Comparison of ENCODE assay signal across 9 cellular contexts in genomic region chr2:191521608-191522208, GRCh38.
A peak's percentile ranks its signal among the peaks of the same experiment; 100 is the strongest.
DNase-seq lines count a peak whose midpoint lies in the region; ATAC-seq and TF ChIP-seq lines count a peak whose summit lies in the region.
"Had no signal": no experiment of that assay in that cellular context is flagged by ENCODE, and none has a peak within 500 bp of the region (broad histone marks: within the 10 kb centered on the region; RNA-seq: fewer than 3 reads in every experiment).

No MANE protein-coding gene starts in this region.

- H3K79me2 ChIP-seq in PC-3 (ENCODE audit: low read length): no peaks in the 10 kb centered on the region

- H3K27ac ChIP-seq in A673 (ENCODE audit: low read depth, low read length, poor library complexity, severe bottlenecking) (no peak overlapping the region), PC-3 (ENCODE audit: low read length) (no peak overlapping the region), spleen (no peak overlapping the region)

- CTCF ChIA-PET in A673 (lab: Charles Lee) (interaction anchor here (0.6 to 1.3 kb wide), 4 partner anchors 292 to 469 kb away, joined by 3 to 11 read pairs (median 4); no protein-coding TSS in a partner anchor), GM10248 (lab: Yijun Ruan, JAX) (interaction anchor here (0.7 to 1.5 kb wide), 15 partner anchors 9 to 475 kb away, joined by 3 to 9 read pairs (median 3); no protein-coding TSS in a partner anchor), PC-3 (lab: Charles Lee) (interaction anchor here (0.6 to 1.3 kb wide), 7 partner anchors 62 to 469 kb away, joined by 3 to 8 read pairs (median 5); no protein-coding TSS in a partner anchor)

- no peaks in the 10 kb centered on the region for H3K9me3 Mint-ChIP-seq in activated T-helper 1 cell treated with anti-CD3 and anti-CD28 coated beads, Interleukin-12 subunit alpha, Interleukin-12 subunit beta, Interleukin-2, Interleukin-4 antibody, amounts not matched to agents 30 ng/mL and 10 ng/mL and 1 ng/mL, durations not matched to agents 14 hours and 24 hours and 36 hours

- POLR2A ChIA-PET in A673 (lab: Charles Lee; ENCODE audit: low non-redundant PET) (no interaction called here), GM10248 (lab: Yijun Ruan, JAX) (no interaction called here), PC-3 (lab: Charles Lee; ENCODE audit: unreplicated experiment) (no interaction called here)

- TF ChIP-seq CTCF in A673 (conservative IDR thresholded peaks at IDR 0.05; ENCODE audit: low read depth, low read length): peak; percentile 74
- TF ChIP-seq CTCF in GM10248 (IDR thresholded peaks at IDR 0.05; ENCODE audit: control extremely low read depth, extremely low read depth, low read depth, missing control alignments): peak; percentile 57
- TF ChIP-seq CTCF in PC-3 (conservative IDR thresholded peaks at IDR 0.05; ENCODE audit: low read depth, low read length): peak; percentile 84
- TF ChIP-seq CTCF in fibroblast of pulmonary artery (IDR thresholded peaks at IDR 0.05; ENCODE audit: low read length, missing control alignments): peak; percentile 73
- peak; percentile 39 to 75 (median 66) for TF ChIP-seq CTCF in spleen (IDR thresholded peaks at IDR 0.05 in 8 of 11, conservative IDR thresholded peaks at IDR 0.05 in 3 of 11)

- no peak overlapping the region for H3K9ac ChIP-seq in PC-3 (ENCODE audit: low read length)

- 25 to 63% (median 55%) methylated on average over 1 of the region's 1 CpG for WGBS in spleen, 5 donors

- no peaks in the 10 kb centered on the region for H3F3A ChIP-seq in PC-3 (ENCODE audit: low read length, unreplicated experiment)

- H3K4me1 ChIP-seq in A673 (ENCODE audit: insufficient read depth, low read length, poor library complexity, severe bottlenecking): no peaks in the 10 kb centered on the region
- no peaks in the 10 kb centered on the region for H3K4me1 ChIP-seq in PC-3 (ENCODE audit: insufficient read depth, low read length)
- H3K4me1 ChIP-seq in spleen: no peaks in the 10 kb centered on the region
- H3K4me1 ChIP-seq: HAP-1 had no signal

- DNase-seq in A673 (ENCODE audit: low spot score): peak; percentile 45
- peak; percentile 31 for DNase-seq in GM10248 (ENCODE audit: extremely low spot score)
- DNase-seq in PC-3: peak; percentile 65
- peak; percentile 63 for DNase-seq in fibroblast of pulmonary artery (ENCODE audit: low read depth)
- DNase-seq in spleen: no peak
- DNase-seq in activated T-helper 1 cell treated with anti-CD3 and anti-CD28 coated beads, Interleukin-12 subunit alpha, Interleukin-12 subunit beta, Interleukin-2, Interleukin-4 antibody, amounts not matched to agents 30 ng/mL and 10 ng/mL and 1 ng/mL, durations not matched to agents 14 hours and 24 hours and 36 hours (ENCODE audit: low spot score): no peak

- no peaks in the 10 kb centered on the region for H3K27me3 ChIP-seq in A673 (replicated peaks; ENCODE audit: insufficient read depth, low read depth, low read length, poor library complexity)
- H3K27me3 ChIP-seq in PC-3 (ENCODE audit: low read length): no peaks in the 10 kb centered on the region
- peaks cover 0 to 8% (median 0%) of the 10 kb centered on the region in 7 donors for H3K27me3 ChIP-seq in spleen (replicated peaks in 1 of 7)

- intact Hi-C loops in A673 (cut with micrococcal nuclease; ENCODE audit: unreplicated experiment) (loop anchor here (1.0 to 5.0 kb wide), 4 partner anchors 289 to 469 kb away; no protein-coding TSS in a partner anchor), PC-3 (cut with micrococcal nuclease) (loop anchor here (1.0 to 5.0 kb wide), 3 partner anchors 274 to 469 kb away; partner anchors contain the start of gene MYO1B), spleen (cut with DNase I; ENCODE audit: low total_unique reads) (loop anchor here (2.0 kb wide), 1 partner anchor 357 kb away; no protein-coding TSS in a partner anchor)
- intact Hi-C loops in activated T-helper 1 cell treated with anti-CD3 and anti-CD28 coated beads, Interleukin-12 subunit alpha, Interleukin-12 subunit beta, Interleukin-2, Interleukin-4 antibody, amounts not matched to agents 30 ng/mL and 10 ng/mL and 1 ng/mL, durations not matched to agents 14 hours and 24 hours and 36 hours (cut with micrococcal nuclease): loop anchor here (1.0 to 10.0 kb wide), 4 partner anchors 277 to 469 kb away; partner anchors contain the start of gene MYO1B

- no peaks in the 10 kb centered on the region for H4K20me1 ChIP-seq in PC-3 (ENCODE audit: low read length)

- H2AFZ ChIP-seq in PC-3 (ENCODE audit: low read length): no peak overlapping the region

- H3K4me2 ChIP-seq in PC-3 (ENCODE audit: low read length): no peak overlapping the region

- no peaks in the 10 kb centered on the region for H3K9me2 ChIP-seq in PC-3 (replicated peaks; ENCODE audit: low read length)

- H3K36me3 ChIP-seq in A673 (ENCODE audit: insufficient read depth, low read length, poor library complexity, severe bottlenecking) (no peaks in the 10 kb centered on the region), PC-3 (ENCODE audit: low read depth, low read length) (no peaks in the 10 kb centered on the region), spleen (no peaks in the 10 kb centered on the region)
- H3K36me3 ChIP-seq: HAP-1 had no signal

- TF ChIP-seq POLR2A in spleen (IDR thresholded peaks at IDR 0.05): no peak

- no peaks in the 10 kb centered on the region for H3K36me3 Mint-ChIP-seq in activated T-helper 1 cell treated with anti-CD3 and anti-CD28 coated beads, Interleukin-12 subunit alpha, Interleukin-12 subunit beta, Interleukin-2, Interleukin-4 antibody, amounts not matched to agents 30 ng/mL and 10 ng/mL and 1 ng/mL, durations not matched to agents 14 hours and 24 hours and 36 hours (ENCODE audit: low read depth)

- H3K4me1 Mint-ChIP-seq in activated T-helper 1 cell treated with anti-CD3 and anti-CD28 coated beads, Interleukin-12 subunit alpha, Interleukin-12 subunit beta, Interleukin-2, Interleukin-4 antibody, amounts not matched to agents 30 ng/mL and 10 ng/mL and 1 ng/mL, durations not matched to agents 14 hours and 24 hours and 36 hours (ENCODE audit: low read depth): no peaks in the 10 kb centered on the region

- H3K4me3 Mint-ChIP-seq in activated T-helper 1 cell treated with anti-CD3 and anti-CD28 coated beads, Interleukin-12 subunit alpha, Interleukin-12 subunit beta, Interleukin-2, Interleukin-4 antibody, amounts not matched to agents 30 ng/mL and 10 ng/mL and 1 ng/mL, durations not matched to agents 14 hours and 24 hours and 36 hours: no peak overlapping the region

- H3K9me3 ChIP-seq in A673 (ENCODE audit: low read depth, low read length, poor library complexity, severe bottlenecking) (no peaks in the 10 kb centered on the region), PC-3 (ENCODE audit: low read length) (no peaks in the 10 kb centered on the region), spleen (no peaks in the 10 kb centered on the region)
- H3K9me3 ChIP-seq: HAP-1 had no signal

- H3K27me3 Mint-ChIP-seq in activated T-helper 1 cell treated with anti-CD3 and anti-CD28 coated beads, Interleukin-12 subunit alpha, Interleukin-12 subunit beta, Interleukin-2, Interleukin-4 antibody, amounts not matched to agents 30 ng/mL and 10 ng/mL and 1 ng/mL, durations not matched to agents 14 hours and 24 hours and 36 hours (ENCODE audit: insufficient read depth): peaks cover 5% of the 10 kb centered on the region

- H3K27ac Mint-ChIP-seq in activated T-helper 1 cell treated with anti-CD3 and anti-CD28 coated beads, Interleukin-12 subunit alpha, Interleukin-12 subunit beta, Interleukin-2, Interleukin-4 antibody, amounts not matched to agents 30 ng/mL and 10 ng/mL and 1 ng/mL, durations not matched to agents 14 hours and 24 hours and 36 hours: no peak overlapping the region

- ATAC-seq in PC-3 (no peak), HG03521 (IDR thresholded peaks at IDR 0.05; ENCODE audit: unreplicated experiment) (no peak), GM19035 (IDR thresholded peaks at IDR 0.05; ENCODE audit: unreplicated experiment) (no peak)

- no peak overlapping the region for H3K4me3 ChIP-seq in A673 (ENCODE audit: low read depth, low read length, poor library complexity, severe bottlenecking)
- no peak overlapping the region for H3K4me3 ChIP-seq in PC-3 (ENCODE audit: low read length)
- H3K4me3 ChIP-seq in fibroblast of pulmonary artery (replicated peaks; ENCODE audit: low read depth, low read length): no peak overlapping the region
- H3K4me3 ChIP-seq in spleen: no peak overlapping the region
- H3K4me3 ChIP-seq: HAP-1 had no signal

- BruUV-seq in A673 (replicated peaks; lab: Mats Ljungman, UMichigan) (no TSS peak), PC-3 (replicated peaks; lab: Mats Ljungman, UMichigan) (no TSS peak)

Comparison
In these comparisons a context has a peak if more than half of its experiments do, and no peak if none do; other contexts are left out.
1. DNase-seq: peak in A673 (single experiment), GM10248 (single experiment), PC-3 (single experiment) and fibroblast of pulmonary artery (single experiment); none in spleen (single experiment) and activated T-helper 1 cell treated with anti-CD3 and anti-CD28 coated beads, Interleukin-12 subunit alpha, Interleukin-12 subunit beta, Interleukin-2, Interleukin-4 antibody, amounts not matched to agents 30 ng/mL and 10 ng/mL and 1 ng/mL, durations not matched to agents 14 hours and 24 hours and 36 hours (single experiment).
2. Peak in every context shown above with its lines, with median percentiles within 50 percentile points of each other: CTCF ChIP-seq.